In the genomic region with DNA sequence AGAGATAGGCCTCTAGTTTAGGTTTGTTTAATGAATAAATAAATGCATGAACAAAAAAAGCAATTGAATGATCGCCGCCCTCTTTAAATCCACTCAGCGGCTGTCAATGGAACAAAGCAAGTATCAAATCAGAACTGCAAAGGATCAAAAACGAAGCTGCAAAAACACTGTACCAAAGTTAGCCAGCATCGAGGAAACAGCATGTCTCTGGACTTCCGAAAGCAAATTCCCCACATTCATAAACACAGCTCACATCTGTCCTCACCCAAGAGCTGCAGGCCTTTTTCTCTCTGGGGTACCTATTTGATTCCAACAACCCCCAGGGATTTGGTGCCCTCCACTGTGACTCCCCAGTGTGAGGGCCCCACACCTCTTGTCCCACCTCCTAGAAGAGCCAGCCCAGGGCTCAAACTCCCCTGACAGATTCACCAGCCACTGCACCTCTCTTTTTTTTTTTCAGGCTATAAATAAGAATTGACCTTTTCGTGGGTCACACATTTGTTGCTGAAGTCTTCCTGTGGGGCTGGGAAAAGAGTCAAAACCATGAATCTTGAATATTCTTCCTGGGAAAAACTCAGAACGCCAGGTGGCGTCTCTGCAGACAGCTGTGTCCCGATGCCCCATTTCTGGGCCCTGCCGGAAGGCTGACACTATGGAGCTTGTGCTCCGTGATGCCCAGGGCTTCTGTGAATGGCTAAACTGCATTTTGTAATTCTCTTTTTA, we compare ENCODE assay signal across 1 cellular context.
TF ChIP-seq lines count a peak whose summit lies in the region.

No MANE protein-coding gene starts in this region.

TF ChIP-seq in HepG2, 621 proteins besides CTCF, POLR2A, EP300 and RAD21 (continued from another document):
- TF ChIP-seq, protein P1, sequence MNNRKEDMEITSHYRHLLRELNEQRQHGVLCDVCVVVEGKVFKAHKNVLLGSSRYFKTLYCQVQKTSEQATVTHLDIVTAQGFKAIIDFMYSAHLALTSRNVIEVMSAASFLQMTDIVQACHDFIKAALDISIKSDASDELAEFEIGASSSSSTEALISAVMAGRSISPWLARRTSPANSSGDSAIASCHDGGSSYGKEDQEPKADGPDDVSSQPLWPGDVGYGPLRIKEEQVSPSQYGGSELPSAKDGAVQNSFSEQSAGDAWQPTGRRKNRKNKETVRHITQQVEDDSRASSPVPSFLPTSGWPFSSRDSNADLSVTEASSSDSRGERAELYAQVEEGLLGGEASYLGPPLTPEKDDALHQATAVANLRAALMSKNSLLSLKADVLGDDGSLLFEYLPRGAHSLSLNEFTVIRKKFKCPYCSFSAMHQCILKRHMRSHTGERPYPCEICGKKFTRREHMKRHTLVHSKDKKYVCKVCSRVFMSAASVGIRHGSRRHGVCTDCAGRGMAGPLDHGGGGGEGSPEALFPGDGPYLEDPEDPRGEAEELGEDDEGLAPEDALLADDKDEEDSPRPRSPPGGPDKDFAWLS (CRISPR knock-in tag; IDR thresholded peaks at IDR 0.05; ENCODE audit: borderline replicate concordance) = no peak
- no peak for TF ChIP-seq ZNF577 (CRISPR knock-in tag; IDR thresholded peaks at IDR 0.05; ENCODE audit: borderline replicate concordance, low read depth)
